In genomic region chr21:28445081-28445830, GRCh38 we compare ENCODE assay signal across 24 cellular contexts.
DNase-seq lines count a peak whose midpoint lies in the region; ATAC-seq and TF ChIP-seq lines count a peak whose summit lies in the region.
"Had no signal": no experiment of that assay in that cellular context is flagged by ENCODE, and none has a peak within 500 bp of the region (broad histone marks: within the 10 kb centered on the region; RNA-seq: fewer than 3 reads in every experiment).

No MANE protein-coding gene starts in this region.

- H3K4me3 Mint-ChIP-seq in stimulated activated effector memory CD8-positive, alpha-beta T cell treated with anti-CD3 and anti-CD28 coated beads, Interleukin-12 subunit alpha, Interleukin-12 subunit beta, amount 100 ng/mL, for 72 hours, result no peak overlapping the region
- H3K4me3 Mint-ChIP-seq: activated B cell treated with CpG ODN at 0.5 μM for 24 hours; central memory CD8-positive, alpha-beta T cell; mesothelial cell of epicardium; stimulated activated memory B cell treated with anti-CD40 and anti-IgM and Interleukin-4, amounts not matched to agents 10 μg/mL and 1 μg/mL and 100 μg/mL, for 72 hours; T-helper 2 cell treated with Interferon-gamma antibody and Interleukin-4, amounts not matched to agents 5 μg/mL and 100 μg/mL, for 36 hours had no signal

- no peaks in the 10 kb centered on the region for H3K36me3 Mint-ChIP-seq in stimulated activated effector memory CD8-positive, alpha-beta T cell treated with anti-CD3 and anti-CD28 coated beads, Interleukin-12 subunit alpha, Interleukin-12 subunit beta, amount 100 ng/mL, for 72 hours
- H3K36me3 Mint-ChIP-seq: stimulated activated memory B cell treated with anti-CD40 and anti-IgM and Interleukin-4, amounts not matched to agents 10 μg/mL and 1 μg/mL and 100 μg/mL, for 72 hours had no signal

- no peaks in the 10 kb centered on the region for H3K4me1 Mint-ChIP-seq in stimulated activated effector memory CD8-positive, alpha-beta T cell treated with anti-CD3 and anti-CD28 coated beads, Interleukin-12 subunit alpha, Interleukin-12 subunit beta, amount 100 ng/mL, for 72 hours
- H3K4me1 Mint-ChIP-seq: activated B cell treated with CpG ODN at 0.5 μM for 24 hours; central memory CD8-positive, alpha-beta T cell; stimulated activated memory B cell treated with anti-CD40 and anti-IgM and Interleukin-4, amounts not matched to agents 10 μg/mL and 1 μg/mL and 100 μg/mL, for 72 hours had no signal

- no peak overlapping the region for H3K27ac Mint-ChIP-seq in stimulated activated effector memory CD8-positive, alpha-beta T cell treated with anti-CD3 and anti-CD28 coated beads, Interleukin-12 subunit alpha, Interleukin-12 subunit beta, amount 100 ng/mL, for 72 hours
- H3K27ac Mint-ChIP-seq: activated B cell treated with CpG ODN at 0.5 μM for 24 hours; mesothelial cell of epicardium; stimulated activated memory B cell treated with anti-CD40 and anti-IgM and Interleukin-4, amounts not matched to agents 10 μg/mL and 1 μg/mL and 100 μg/mL, for 72 hours; T-helper 2 cell treated with Interferon-gamma antibody and Interleukin-4, amounts not matched to agents 5 μg/mL and 100 μg/mL, for 36 hours had no signal

- no peak overlapping the region for H3K4me3 ChIP-seq in AG10803 (ENCODE audit: low read length)
- H3K4me3 ChIP-seq: K562, tibial artery had no signal

- ATAC-seq in stimulated activated effector memory CD8-positive, alpha-beta T cell treated with anti-CD3 and anti-CD28 coated beads, Interleukin-12 subunit alpha, Interleukin-12 subunit beta, amount 100 ng/mL, for 72 hours, result no peak
- no peak for ATAC-seq in esophagus mucosa
- ATAC-seq: K562; stimulated activated memory B cell treated with anti-CD40 and anti-IgM and Interleukin-4, amounts not matched to agents 10 μg/mL and 1 μg/mL and 100 μg/mL, for 72 hours had no signal

- TF ChIP-seq CTCF in AG10803 (conservative IDR thresholded peaks at IDR 0.05; ENCODE audit: low read length), result no peak

- peak; percentile 77 for DNase-seq in AG10803 (ENCODE audit: low read depth)
- DNase-seq in M059J (ENCODE audit: low read depth), result peak; percentile 72
- DNase-seq in dedifferentiated amniotic fluid mesenchymal stem cell (ENCODE audit: extremely low spot score), result peak; percentile 85
- peak; percentile 56 for DNase-seq in non-pigmented ciliary epithelial cell (ENCODE audit: low read depth)
- no peak for DNase-seq in stimulated activated effector memory CD8-positive, alpha-beta T cell treated with anti-CD3 and anti-CD28 coated beads, Interleukin-12 subunit alpha, Interleukin-12 subunit beta, amount 100 ng/mL, for 72 hours (ENCODE audit: low spot score in 2 of 2)
- DNase-seq in stimulated activated CD4-positive, alpha-beta T cell treated with anti-CD3 and anti-CD28 coated beads, Interleukin-4, amount 100 ng/mL, for 24 hours, result no peak
- no peak for DNase-seq in DMS79 treated with DMSO at 0.1 percent for 48 hours (lab: John Stamatoyannopoulos, UW)
- DNase-seq: activated B cell treated with CpG ODN at 0.5 μM for 24 hours; activated CD8-positive, alpha-beta memory T cell treated with anti-CD3 and anti-CD28 coated beads for 24 hours; COR-L47; effector memory CD4-positive, alpha-beta T cell; foreskin melanocyte; NCI-H1092; NCI-H2081; NCI-H526; SIG-M5; stimulated activated CD4-positive, alpha-beta T cell treated with anti-CD3 and anti-CD28 coated beads, Interleukin-12 subunit alpha, Interleukin-12 subunit beta, amount 100 ng/mL, for 4 hours; tibial artery had no signal

- peaks cover 4% of the 10 kb centered on the region for H3K9me3 Mint-ChIP-seq in stimulated activated effector memory CD8-positive, alpha-beta T cell treated with anti-CD3 and anti-CD28 coated beads, Interleukin-12 subunit alpha, Interleukin-12 subunit beta, amount 100 ng/mL, for 72 hours
- H3K9me3 Mint-ChIP-seq: central memory CD8-positive, alpha-beta T cell; T-helper 2 cell treated with Interferon-gamma antibody and Interleukin-4, amounts not matched to agents 5 μg/mL and 100 μg/mL, for 36 hours had no signal

Comparison
In these comparisons a context has a peak if more than half of its experiments do, and no peak if none do; other contexts are left out.
1. DNase-seq: peak in AG10803 (single experiment), M059J (single experiment), dedifferentiated amniotic fluid mesenchymal stem cell (single experiment) and non-pigmented ciliary epithelial cell (single experiment); none in stimulated activated effector memory CD8-positive, alpha-beta T cell treated with anti-CD3 and anti-CD28 coated beads, Interleukin-12 subunit alpha, Interleukin-12 subunit beta, amount 100 ng/mL, for 72 hours (0 of 2), stimulated activated CD4-positive, alpha-beta T cell treated with anti-CD3 and anti-CD28 coated beads, Interleukin-4, amount 100 ng/mL, for 24 hours (single experiment) and DMS79 treated with DMSO at 0.1 percent for 48 hours (single experiment).